In genomic region chr17:80361495-80362220, GRCh38 we compare ENCODE assay signal across 9 cellular contexts. TPM values are rescaled to one million over a fixed set of nuclear protein-coding genes. Genes with fewer than 3 reads are reported as not detected.
DNase-seq lines count a peak whose midpoint lies in the region; ATAC-seq and TF ChIP-seq lines count a peak whose summit lies in the region.
"Had no signal": no experiment of that assay in that cellular context is flagged by ENCODE, and none has a peak within 500 bp of the region (broad histone marks: within the 10 kb centered on the region; RNA-seq: fewer than 3 reads in every experiment).

No MANE protein-coding gene starts in this region.

- TF ChIP-seq CTCF in A673 (conservative IDR thresholded peaks at IDR 0.05; ENCODE audit: low read depth, low read length), result peak; percentile 61
- peak; percentile 36 for TF ChIP-seq CTCF in GM12865 (IDR thresholded peaks at IDR 0.05; ENCODE audit: insufficient read depth, low read depth, low read length, missing control alignments)
- TF ChIP-seq CTCF in VCaP (conservative IDR thresholded peaks at IDR 0.05), result peak; percentile 57
- peak; percentile 36 for TF ChIP-seq CTCF in left ventricle myocardium inferior (IDR thresholded peaks at IDR 0.05; ENCODE audit: borderline replicate concordance)

- H3K4me3 ChIP-seq in A673 (ENCODE audit: low read depth, low read length, poor library complexity, severe bottlenecking) (no peak overlapping the region), GM12865 (ENCODE audit: low read depth, low read length) (no peak overlapping the region), left ventricle myocardium inferior (no peak overlapping the region)
- H3K4me3 ChIP-seq: skin epidermis had no signal

- CTCF ChIA-PET in A673 (lab: Charles Lee), result interaction anchor here (0.5 to 1.3 kb wide), 5 partner anchors 98 to 523 kb away, joined by 3 to 10 read pairs (median 4); no protein-coding TSS in a partner anchor

- intact Hi-C loops in A673 (cut with micrococcal nuclease; ENCODE audit: unreplicated experiment), result loop anchor here (2.0 to 5.0 kb wide), 2 partner anchors 165 to 279 kb away; no protein-coding TSS in a partner anchor
- intact Hi-C loops in left ventricle myocardium inferior (cut with micrococcal nuclease), result no loop called here

- BruUV-seq in A673 (replicated peaks; lab: Mats Ljungman, UMichigan), result no TSS peak

- H3K9me3 ChIP-seq in A673 (ENCODE audit: low read depth, low read length, poor library complexity, severe bottlenecking) (no peaks in the 10 kb centered on the region), left ventricle myocardium inferior (replicated peaks) (no peaks in the 10 kb centered on the region)

- no peak overlapping the region for H3K27ac ChIP-seq in A673 (ENCODE audit: low read depth, low read length, poor library complexity, severe bottlenecking)
- H3K27ac ChIP-seq in VCaP, result no peak overlapping the region
- no peak overlapping the region for H3K27ac ChIP-seq in left ventricle myocardium inferior (replicated peaks)
- H3K27ac ChIP-seq in substantia nigra (ENCODE audit: low read depth, low read length, poor library complexity, severe bottlenecking), result no peak overlapping the region
- H3K27ac ChIP-seq: skin epidermis had no signal

- peak; percentile 55 for DNase-seq in A673 (ENCODE audit: low spot score)
- DNase-seq in GM12865 (ENCODE audit: low read depth), result no peak
- DNase-seq in left ventricle myocardium inferior, result no peak
- no peak for DNase-seq in substantia nigra (lab: John Stamatoyannopoulos, UW)
- no peak for DNase-seq in RPMI8226

- H3K27me3 ChIP-seq in A673 (replicated peaks; ENCODE audit: insufficient read depth, low read depth, low read length, poor library complexity), result no peaks in the 10 kb centered on the region
- H3K27me3 ChIP-seq in left ventricle myocardium inferior (ENCODE audit: low read depth), result no peaks in the 10 kb centered on the region

- H3K4me1 ChIP-seq in A673 (ENCODE audit: insufficient read depth, low read length, poor library complexity, severe bottlenecking) (no peaks in the 10 kb centered on the region), left ventricle myocardium inferior (peaks cover 14% of the 10 kb centered on the region)

- peaks cover 61% of the 10 kb centered on the region for H3K36me3 ChIP-seq in A673 (ENCODE audit: insufficient read depth, low read length, poor library complexity, severe bottlenecking)
- H3K36me3 ChIP-seq in left ventricle myocardium inferior, result peaks cover 95% of the 10 kb centered on the region

- POLR2A ChIA-PET in A673 (lab: Charles Lee; ENCODE audit: low non-redundant PET), result no interaction called here

- ATAC-seq in HG02588 (IDR thresholded peaks at IDR 0.05; ENCODE audit: unreplicated experiment) (no peak), HG02642 (IDR thresholded peaks at IDR 0.05; ENCODE audit: poor library complexity, unreplicated experiment) (no peak)

RNA-seq across cellular contexts. Expression of gene ENDOV, which starts 53.3 kb away (rescaled TPM):
- total RNA-seq in A673 (2021) (14.1 and 15.6 TPM in 2 replicates), left ventricle myocardium inferior (11.3 TPM)
